ENCODE assay signal across 13 cellular contexts in genomic region chr2:227517724-227518123, GRCh38. TPM values are rescaled to one million over a fixed set of nuclear protein-coding genes. Genes with fewer than 3 reads are reported as not detected.
A peak's percentile ranks its signal among the peaks of the same experiment; 100 is the strongest.
DNase-seq lines count a peak whose midpoint lies in the region; ATAC-seq and TF ChIP-seq lines count a peak whose summit lies in the region.
"Had no signal": no experiment of that assay in that cellular context is flagged by ENCODE, and none has a peak within 500 bp of the region (broad histone marks: within the 10 kb centered on the region; RNA-seq: fewer than 3 reads in every experiment).

No MANE protein-coding gene starts in this region.

- H3K9me3 ChIP-seq in esophagus muscularis mucosa (no peaks in the 10 kb centered on the region), thoracic aorta (no peaks in the 10 kb centered on the region), spleen (no peaks in the 10 kb centered on the region)

- peaks cover 67% of the 10 kb centered on the region for H3K4me1 Mint-ChIP-seq in CD14-positive monocyte
- H3K4me1 Mint-ChIP-seq in HFFc6 (ENCODE audit: low read depth), result peaks cover 68% of the 10 kb centered on the region

- TF ChIP-seq POLR2A in esophagus muscularis mucosa (IDR thresholded peaks at IDR 0.05; ENCODE audit: low read depth) (no peak), spleen (IDR thresholded peaks at IDR 0.05) (no peak)

- H3K27me3 ChIP-seq in esophagus muscularis mucosa, result no peaks in the 10 kb centered on the region
- H3K27me3 ChIP-seq in thoracic aorta (replicated peaks; ENCODE audit: insufficient read depth), result no peaks in the 10 kb centered on the region
- no peaks in the 10 kb centered on the region for H3K27me3 ChIP-seq in spleen (replicated peaks in 1 of 7)

- H3K27me3 Mint-ChIP-seq in CD14-positive monocyte (ENCODE audit: low read depth in 3 of 3), result peaks cover 0 to 3% (median 1%) of the 10 kb centered on the region in 3 donors
- H3K27me3 Mint-ChIP-seq in HFFc6 (ENCODE audit: insufficient read depth), result no peaks in the 10 kb centered on the region; the same call in 1 of the 2 replicates

- no peak for ATAC-seq in thoracic aorta (ENCODE audit: insufficient number of reproducible peaks, low FRiP score, low read depth)

- no peak overlapping the region for H3K4me3 Mint-ChIP-seq in CD14-positive monocyte
- no peak overlapping the region for H3K4me3 Mint-ChIP-seq in HFFc6

- H3K27ac ChIP-seq in esophagus muscularis mucosa (replicated peaks in 1 of 4) (peak overlapping the region in 3 of 4 donors; percentile 41 to 50 (median 49)), thoracic aorta (peak overlapping the region in 1 of 2 donors; percentile 62), spleen (peak overlapping the region in 4 of 8 donors; percentile 1 to 63 (median 28))

- 82% methylated on average over 5 of the region's 5 CpGs for WGBS in esophagus muscularis mucosa
- WGBS in spleen, 5 donors, result 75 to 90% (median 80%) methylated on average over 5 of the region's 5 CpGs

- H3K4me1 ChIP-seq in esophagus muscularis mucosa, result peaks cover 34 to 73% (median 57%) of the 10 kb centered on the region in 4 donors
- H3K4me1 ChIP-seq in thoracic aorta (ENCODE audit: control insufficient read depth in 1 of 2, low read depth in 2 of 2), result peaks cover 47 to 50% of the 10 kb centered on the region in 2 donors
- peaks cover 0 to 97% (median 49%) of the 10 kb centered on the region in 6 donors for H3K4me1 ChIP-seq in spleen

- H3K36me3 ChIP-seq in esophagus muscularis mucosa, result peaks cover 0 to 4% (median 0%) of the 10 kb centered on the region in 4 donors
- H3K36me3 ChIP-seq in thoracic aorta, result no peaks in the 10 kb centered on the region
- H3K36me3 ChIP-seq in spleen, result peaks cover 0 to 35% (median 2%) of the 10 kb centered on the region in 6 donors

- DNase-seq in CD14-positive monocyte (ENCODE audit: low spot score) (no peak), HFFc6 (no peak), esophagus muscularis mucosa (ENCODE audit: extremely low spot score) (no peak), thoracic aorta (ENCODE audit: low spot score) (no peak), spleen (no peak), DMS 273 (lab: John Stamatoyannopoulos, UW; ENCODE audit: unreplicated experiment) (no peak), SIG-M5 treated with dmso at 0.1 percent for 504 hours (lab: John Stamatoyannopoulos, UW; ENCODE audit: unreplicated experiment) (no peak)
- DNase-seq: DMS 273 treated with DMSO at 0.1 percent for 48 hours, NCI-H1105, NCI-H1694 treated with DMSO at 0.1 percent for 48 hours, NCI-H2107, NCI-H2227 treated with DMSO at 0.1 percent for 48 hours, NCI-H524 had no signal

- H3K4me3 ChIP-seq in esophagus muscularis mucosa (no peak overlapping the region), thoracic aorta (peak overlapping the region; percentile 40), spleen (no peak overlapping the region)

- H3K36me3 Mint-ChIP-seq in CD14-positive monocyte (peaks cover 33 to 39% of the 10 kb centered on the region in 2 donors), HFFc6 (ENCODE audit: low read depth) (peaks cover 10% of the 10 kb centered on the region; the same call in 1 of the 2 replicates)

- peak overlapping the region; percentile 83 to 91 (median 88) for H3K27ac Mint-ChIP-seq in CD14-positive monocyte
- H3K27ac Mint-ChIP-seq in HFFc6, result peak overlapping the region; percentile 58; the same call in 1 of the 2 replicates

- TF ChIP-seq CTCF in CD14-positive monocyte (IDR thresholded peaks at IDR 0.05) (no peak), HFFc6 (IDR thresholded peaks at IDR 0.05) (no peak), esophagus muscularis mucosa (IDR thresholded peaks at IDR 0.05) (no peak), thoracic aorta (IDR thresholded peaks at IDR 0.05) (no peak), spleen (IDR thresholded peaks at IDR 0.05 in 8 of 11, conservative IDR thresholded peaks at IDR 0.05 in 3 of 11) (no peak)

- intact Hi-C loops in CD14-positive monocyte (cut with micrococcal nuclease), result loop anchor here in 1 of 2 donors (5.0 kb wide), 1 partner anchor 35 kb away; no protein-coding TSS in a partner anchor
- intact Hi-C loops in esophagus muscularis mucosa (cut with DNase I), result loop anchor here (5.0 kb wide), 1 partner anchor 35 kb away; no protein-coding TSS in a partner anchor
- intact Hi-C loops in spleen (cut with DNase I; ENCODE audit: low total_unique reads), result no loop called here

- TF ChIP-seq EP300 in esophagus muscularis mucosa (IDR thresholded peaks at IDR 0.05), result no peak

- no peaks in the 10 kb centered on the region for H3K9me3 Mint-ChIP-seq in CD14-positive monocyte
- no peaks in the 10 kb centered on the region for H3K9me3 Mint-ChIP-seq in HFFc6

RNA-seq across cellular contexts. Expression of gene AGFG1, which starts 45.8 kb away (rescaled TPM):
- polyA plus RNA-seq in CD14-positive monocyte (10 to 100 TPM; 17.3 to 56.9 TPM), spleen (10 to 100 TPM; 23.6 to 35.4 (median 26.5) TPM)
- 100 to 1,000 TPM in 1 of 6 experiments, 10 to 100 TPM in 5; 62.3 to 105 (median 74.0) TPM for total RNA-seq in HFFc6 (2021; fragmentation: NEBNext Ultra II Directional; extraction: Animal tissue kit (Norgen Biotek cat#: 25700))
- total RNA-seq in esophagus muscularis mucosa (10 to 100 TPM; 27.4 to 73.4 (median 52.7) TPM), thoracic aorta (10 to 100 TPM; 85.9 to 89.4 TPM), spleen (100 to 1,000 TPM in 2 of 7 donors, 10 to 100 TPM in 5; 52.5 to 111 (median 87.9) TPM)
